Comparison of ENCODE assay signal across 17 cellular contexts in the genomic region with DNA sequence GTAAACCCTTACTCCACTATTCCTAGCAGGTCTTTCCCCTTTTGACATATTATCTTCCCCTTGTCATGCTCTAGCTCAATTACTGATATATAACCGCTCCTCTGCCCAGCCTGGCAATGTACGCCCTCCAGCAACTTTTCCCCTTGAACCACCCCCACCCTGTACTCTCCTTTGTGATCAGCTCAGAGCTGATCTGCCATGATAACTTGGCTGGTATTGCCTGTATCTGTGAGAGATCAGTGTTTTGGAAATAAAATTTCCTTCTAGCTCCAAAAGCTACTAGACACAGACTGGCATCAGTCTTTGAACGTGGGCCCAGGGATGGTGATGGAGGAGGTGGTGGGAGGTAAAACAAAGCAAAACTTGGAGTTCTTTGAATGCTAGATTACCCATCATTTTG. TPM values are rescaled to one million over a fixed set of nuclear protein-coding genes. Genes with fewer than 3 reads are reported as not detected.
DNase-seq lines count a peak whose midpoint lies in the region; TF ChIP-seq lines count a peak whose summit lies in the region.
"Had no signal": no experiment of that assay in that cellular context is flagged by ENCODE, and none has a peak within 500 bp of the region (broad histone marks: within the 10 kb centered on the region; RNA-seq: fewer than 3 reads in every experiment).

No MANE protein-coding gene starts in this region.

- no peak for TF ChIP-seq EP300 in tibial nerve (IDR thresholded peaks at IDR 0.05)

- peak overlapping the region; percentile 37 for H3K27ac ChIP-seq in angular gyrus (ENCODE audit: low read depth, low read length)
- H3K27ac ChIP-seq in cingulate gyrus (ENCODE audit: low read depth, low read length) = peak overlapping the region; percentile 98
- peak overlapping the region; percentile 82 for H3K27ac ChIP-seq in muscle layer of duodenum (ENCODE audit: low read length)
- H3K27ac ChIP-seq in tibial nerve = peak overlapping the region; percentile 83 to 97 (median 96)
- H3K27ac ChIP-seq: BLaER1 treated with 17β-estradiol and CSF1 and Interleukin-3, amounts not matched to agents 10 nM and 100 nM; HL-60 had no signal

- no peak overlapping the region for H3K4me3 Mint-ChIP-seq in chondrocyte (ENCODE audit: unreplicated experiment)
- H3K4me3 Mint-ChIP-seq: CD8-positive, alpha-beta memory T cell; H9 had no signal

- DNase-seq in tibial nerve (ENCODE audit: low spot score in 2 of 2) = no peak
- no peak for DNase-seq in chondrocyte (ENCODE audit: low spot score)
- DNase-seq in stimulated activated CD4-positive, alpha-beta T cell treated with anti-CD3 and anti-CD28 coated beads, Interleukin-4, amount 100 ng/mL, for 4 hours = no peak
- no peak for DNase-seq in HuH-7.5 (ENCODE audit: low spot score)
- DNase-seq: CD8-positive, alpha-beta memory T cell; DMS53; EL; H9; NCI-H1092 treated with DMSO at 0.1 percent for 48 hours; NCI-H146; Peyer's patch had no signal

- peaks cover 31 to 64% of the 10 kb centered on the region in 2 donors for H3K4me1 ChIP-seq in muscle layer of duodenum (ENCODE audit: control insufficient read depth in 1 of 2, insufficient read depth in 2 of 2, low read length in 2 of 2)
- H3K4me1 ChIP-seq in tibial nerve = peaks cover 6 to 73% (median 47%) of the 10 kb centered on the region in 4 donors

- TF ChIP-seq CTCF in tibial nerve (IDR thresholded peaks at IDR 0.05) (no peak), chondrocyte (IDR thresholded peaks at IDR 0.05) (no peak)

- H3K36me3 ChIP-seq in muscle layer of duodenum (ENCODE audit: control insufficient read depth in 1 of 2, insufficient read depth in 2 of 2, low read length in 2 of 2) (peaks cover 10 to 20% of the 10 kb centered on the region in 2 donors), tibial nerve (peaks cover 0 to 16% (median 0%) of the 10 kb centered on the region in 3 donors)
- H3K36me3 ChIP-seq: BLaER1 treated with 17β-estradiol and CSF1 and Interleukin-3, amounts not matched to agents 10 nM and 100 nM; Peyer's patch had no signal

- H3K27ac Mint-ChIP-seq in chondrocyte (ENCODE audit: unreplicated experiment) = no peak overlapping the region
- H3K27ac Mint-ChIP-seq: CD8-positive, alpha-beta memory T cell had no signal

- no peak for TF ChIP-seq POLR2A in tibial nerve (IDR thresholded peaks at IDR 0.05)

- 61 to 71% methylated on average over 3 of the region's 3 CpGs for WGBS in tibial nerve, 2 donors

- no peaks in the 10 kb centered on the region for H3K9me3 Mint-ChIP-seq in chondrocyte (ENCODE audit: low read depth)
- H3K9me3 Mint-ChIP-seq: CD8-positive, alpha-beta memory T cell; H9 had no signal

- H3K27me3 ChIP-seq in muscle layer of duodenum (ENCODE audit: low read depth, low read length) = no peaks in the 10 kb centered on the region
- H3K27me3 ChIP-seq in tibial nerve = no peaks in the 10 kb centered on the region
- H3K27me3 ChIP-seq: Peyer's patch had no signal

- H3K4me1 Mint-ChIP-seq in chondrocyte (ENCODE audit: low read depth) = peaks cover 52% of the 10 kb centered on the region

- H3K27me3 Mint-ChIP-seq in chondrocyte (ENCODE audit: low read depth) = no peaks in the 10 kb centered on the region

- peaks cover 2% of the 10 kb centered on the region for H3K36me3 Mint-ChIP-seq in chondrocyte (ENCODE audit: low read depth)

- H3K4me3 ChIP-seq in muscle layer of duodenum (ENCODE audit: low read depth in 1 of 2, low read length in 2 of 2) (no peak overlapping the region), tibial nerve (no peak overlapping the region)
- H3K4me3 ChIP-seq: BLaER1 treated with 17β-estradiol and CSF1 and Interleukin-3, amounts not matched to agents 10 nM and 100 nM; GM12878; Peyer's patch had no signal

- H3K9me3 ChIP-seq in muscle layer of duodenum (ENCODE audit: control insufficient read depth in 1 of 2, low read length in 2 of 2) (no peaks in the 10 kb centered on the region), tibial nerve (no peaks in the 10 kb centered on the region)
- H3K9me3 ChIP-seq: BLaER1 treated with 17β-estradiol and CSF1 and Interleukin-3, amounts not matched to agents 10 nM and 100 nM; Peyer's patch had no signal

RNA-seq across cellular contexts. Expression of a gene that starts 42.9 kb away (rescaled TPM):
- 10 to 100 TPM; 43.8 to 69.3 (median 49.5) TPM for total RNA-seq in tibial nerve
- 28.0 to 41.9 TPM (median 29.6 TPM) in 3 replicates for total RNA-seq in chondrocyte

RNA-seq across cellular contexts. Expression of a gene that starts 45.1 kb away (rescaled TPM):
- 10 to 100 TPM; 18.2 to 32.1 (median 19.9) TPM for total RNA-seq in tibial nerve
- 24.9 to 31.6 TPM (median 27.7 TPM) in 3 replicates for total RNA-seq in chondrocyte

Comparison
In these comparisons a context has a peak if more than half of its experiments do, and no peak if none do; other contexts are left out.
1. H3K27ac ChIP-seq: peak in every context shown above with its lines; median percentile 98 in cingulate gyrus; 96 in tibial nerve; 82 in muscle layer of duodenum; 37 in angular gyrus.